1 cellular context compared by ENCODE assay signal in the genomic region with DNA sequence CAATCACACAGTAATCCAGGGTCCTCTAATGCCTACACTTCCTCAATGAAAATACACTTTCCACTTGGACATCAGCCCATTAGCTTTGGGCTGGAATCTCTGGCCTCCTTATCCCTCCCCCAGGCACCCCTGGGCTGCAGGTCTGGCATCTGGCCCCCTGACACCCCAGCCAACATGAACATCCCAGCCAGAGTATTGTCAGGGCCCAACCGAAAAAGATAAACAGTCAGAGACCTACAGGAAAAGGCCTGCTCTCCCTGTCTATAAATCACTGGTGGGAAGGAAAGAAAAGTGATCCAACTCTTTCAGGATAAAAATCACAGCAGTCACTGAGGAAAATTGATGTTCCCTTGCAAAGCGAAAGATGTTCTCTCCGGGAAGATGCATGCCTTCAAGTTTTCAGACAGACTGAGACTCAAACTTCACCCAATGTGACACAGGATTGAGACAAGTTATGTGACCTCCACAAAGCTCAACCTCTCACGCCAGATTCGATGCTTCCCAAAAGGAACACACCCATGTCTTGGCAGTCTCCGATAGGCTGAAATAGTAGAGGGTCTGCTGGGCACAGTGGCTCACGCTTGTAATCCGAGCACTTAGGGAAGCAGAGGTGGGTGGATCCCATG.
TF ChIP-seq lines count a peak whose summit lies in the region.

No MANE protein-coding gene starts in this region.

TF ChIP-seq in HepG2, 621 proteins besides CTCF, POLR2A, EP300 and RAD21 (continued from another document):
- TF ChIP-seq, protein P1, sequence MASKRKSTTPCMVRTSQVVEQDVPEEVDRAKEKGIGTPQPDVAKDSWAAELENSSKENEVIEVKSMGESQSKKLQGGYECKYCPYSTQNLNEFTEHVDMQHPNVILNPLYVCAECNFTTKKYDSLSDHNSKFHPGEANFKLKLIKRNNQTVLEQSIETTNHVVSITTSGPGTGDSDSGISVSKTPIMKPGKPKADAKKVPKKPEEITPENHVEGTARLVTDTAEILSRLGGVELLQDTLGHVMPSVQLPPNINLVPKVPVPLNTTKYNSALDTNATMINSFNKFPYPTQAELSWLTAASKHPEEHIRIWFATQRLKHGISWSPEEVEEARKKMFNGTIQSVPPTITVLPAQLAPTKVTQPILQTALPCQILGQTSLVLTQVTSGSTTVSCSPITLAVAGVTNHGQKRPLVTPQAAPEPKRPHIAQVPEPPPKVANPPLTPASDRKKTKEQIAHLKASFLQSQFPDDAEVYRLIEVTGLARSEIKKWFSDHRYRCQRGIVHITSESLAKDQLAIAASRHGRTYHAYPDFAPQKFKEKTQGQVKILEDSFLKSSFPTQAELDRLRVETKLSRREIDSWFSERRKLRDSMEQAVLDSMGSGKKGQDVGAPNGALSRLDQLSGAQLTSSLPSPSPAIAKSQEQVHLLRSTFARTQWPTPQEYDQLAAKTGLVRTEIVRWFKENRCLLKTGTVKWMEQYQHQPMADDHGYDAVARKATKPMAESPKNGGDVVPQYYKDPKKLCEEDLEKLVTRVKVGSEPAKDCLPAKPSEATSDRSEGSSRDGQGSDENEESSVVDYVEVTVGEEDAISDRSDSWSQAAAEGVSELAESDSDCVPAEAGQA (IDR thresholded peaks at IDR 0.05; ENCODE audit: low read depth): no peak
- TF ChIP-seq, protein P1 (CRISPR knock-in tag; IDR thresholded peaks at IDR 0.05; ENCODE audit: borderline replicate concordance): no peak
- no peak for TF ChIP-seq ZNF567 (CRISPR knock-in tag; IDR thresholded peaks at IDR 0.05; ENCODE audit: borderline replicate concordance)
- TF ChIP-seq, protein P2, sequence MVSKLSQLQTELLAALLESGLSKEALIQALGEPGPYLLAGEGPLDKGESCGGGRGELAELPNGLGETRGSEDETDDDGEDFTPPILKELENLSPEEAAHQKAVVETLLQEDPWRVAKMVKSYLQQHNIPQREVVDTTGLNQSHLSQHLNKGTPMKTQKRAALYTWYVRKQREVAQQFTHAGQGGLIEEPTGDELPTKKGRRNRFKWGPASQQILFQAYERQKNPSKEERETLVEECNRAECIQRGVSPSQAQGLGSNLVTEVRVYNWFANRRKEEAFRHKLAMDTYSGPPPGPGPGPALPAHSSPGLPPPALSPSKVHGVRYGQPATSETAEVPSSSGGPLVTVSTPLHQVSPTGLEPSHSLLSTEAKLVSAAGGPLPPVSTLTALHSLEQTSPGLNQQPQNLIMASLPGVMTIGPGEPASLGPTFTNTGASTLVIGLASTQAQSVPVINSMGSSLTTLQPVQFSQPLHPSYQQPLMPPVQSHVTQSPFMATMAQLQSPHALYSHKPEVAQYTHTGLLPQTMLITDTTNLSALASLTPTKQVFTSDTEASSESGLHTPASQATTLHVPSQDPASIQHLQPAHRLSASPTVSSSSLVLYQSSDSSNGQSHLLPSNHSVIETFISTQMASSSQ (IDR thresholded peaks at IDR 0.05; ENCODE audit: low read depth): no peak
- TF ChIP-seq, protein P2 (CRISPR knock-in tag; IDR thresholded peaks at IDR 0.05; ENCODE audit: borderline replicate concordance): no peak
- no peak for TF ChIP-seq KDM2A (CRISPR knock-in tag; IDR thresholded peaks at IDR 0.05; ENCODE audit: borderline replicate concordance, low read depth)
- TF ChIP-seq HDAC6 (IDR thresholded peaks at IDR 0.05; ENCODE audit: low read depth, low read length): no peak
- TF ChIP-seq YY1 (IDR thresholded peaks at IDR 0.05; ENCODE audit: insufficient read depth, insufficient replicate concordance, low read depth, low read length): no peak
- no peak for TF ChIP-seq ZNF382 (CRISPR knock-in tag; IDR thresholded peaks at IDR 0.05; ENCODE audit: borderline replicate concordance)
- TF ChIP-seq NFATC3 (CRISPR knock-in tag; IDR thresholded peaks at IDR 0.05): no peak
